Comparison of ENCODE assay signal across 8 cellular contexts in the genomic region with DNA sequence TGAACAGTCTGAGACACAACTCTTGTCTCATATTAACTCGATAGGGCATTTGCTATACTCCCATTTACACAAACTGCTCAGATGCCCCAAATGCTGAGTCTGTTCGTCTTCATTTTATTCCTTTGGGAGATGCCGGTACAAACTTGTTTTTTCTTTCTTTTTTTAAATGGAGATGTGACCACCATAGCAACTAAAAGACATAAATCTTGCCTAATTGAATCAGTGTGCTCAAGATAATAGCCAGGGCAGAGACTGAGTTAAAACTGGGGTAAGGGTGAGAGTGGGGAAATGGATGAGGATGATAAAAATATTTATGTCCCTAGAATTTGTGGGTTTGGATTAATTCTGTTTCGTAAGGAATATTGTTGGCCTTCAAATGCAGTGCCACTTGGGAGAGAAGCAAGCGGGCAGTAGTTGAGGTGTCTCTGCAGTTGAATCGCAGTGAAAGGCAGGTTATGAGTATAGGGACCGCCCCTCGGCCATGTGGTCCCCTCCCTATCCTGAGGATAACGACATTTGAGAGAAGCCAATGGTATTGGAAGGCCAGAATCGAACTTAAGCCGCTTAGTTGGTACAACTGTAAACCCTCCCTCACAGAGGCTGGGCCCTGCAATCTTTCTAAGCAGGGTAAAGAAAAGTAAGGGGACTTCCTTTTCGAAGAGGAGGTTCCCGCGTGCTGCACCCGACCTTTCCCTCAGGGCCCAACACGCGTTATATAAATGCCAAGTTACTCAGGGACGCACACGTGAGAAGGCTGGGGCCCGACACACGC. TPM values are rescaled to one million over a fixed set of nuclear protein-coding genes. Genes with fewer than 3 reads are reported as not detected.
A peak's percentile ranks its signal among the peaks of the same experiment; 100 is the strongest.
DNase-seq lines count a peak whose midpoint lies in the region; ATAC-seq and TF ChIP-seq lines count a peak whose summit lies in the region.

No MANE protein-coding gene starts in this region.

- intact Hi-C loops in lower leg skin (cut with DNase I; ENCODE audit: low total_unique reads) = no loop called here

- no peaks in the 10 kb centered on the region for H3K9me3 Mint-ChIP-seq in stimulated activated memory B cell treated with anti-CD40 and anti-IgM and Interleukin-4, amounts not matched to agents 10 μg/mL and 1 μg/mL and 100 μg/mL, for 72 hours

- peaks cover 15% of the 10 kb centered on the region for H3K4me1 Mint-ChIP-seq in stimulated activated memory B cell treated with anti-CD40 and anti-IgM and Interleukin-4, amounts not matched to agents 10 μg/mL and 1 μg/mL and 100 μg/mL, for 72 hours

- H3K27me3 Mint-ChIP-seq in stimulated activated memory B cell treated with anti-CD40 and anti-IgM and Interleukin-4, amounts not matched to agents 10 μg/mL and 1 μg/mL and 100 μg/mL, for 72 hours = no peaks in the 10 kb centered on the region

- H3K27ac Mint-ChIP-seq in stimulated activated memory B cell treated with anti-CD40 and anti-IgM and Interleukin-4, amounts not matched to agents 10 μg/mL and 1 μg/mL and 100 μg/mL, for 72 hours = peak overlapping the region; percentile 83

- H3K4me3 Mint-ChIP-seq in stimulated activated memory B cell treated with anti-CD40 and anti-IgM and Interleukin-4, amounts not matched to agents 10 μg/mL and 1 μg/mL and 100 μg/mL, for 72 hours = peak overlapping the region; percentile 79

- H3K4me3 ChIP-seq in choroid plexus epithelial cell (ENCODE audit: low read depth, low read length) (peak overlapping the region; percentile 94), lower leg skin (ENCODE audit: low read depth, poor library complexity, severe bottlenecking) (peak overlapping the region; percentile 79)

- 13 to 31% methylated on average over 13 to 21 of the region's 21 CpGs for WGBS in lower leg skin, 2 donors

- DNase-seq in GM13977 (ENCODE audit: low spot score) = peak; percentile 61
- peak; percentile 77 for DNase-seq in NCI-H1092 treated with DMSO at 0.1 percent for 48 hours (lab: John Stamatoyannopoulos, UW)
- peak; percentile 34 for DNase-seq in T follicular helper cell (ENCODE audit: low read depth)
- DNase-seq in choroid plexus epithelial cell (ENCODE audit: low read depth) = peak; percentile 35
- no peak for DNase-seq in lower leg skin (ENCODE audit: low spot score in 2 of 2)
- no peak for DNase-seq in NCI-H128 (lab: John Stamatoyannopoulos, UW; ENCODE audit: unreplicated experiment)

- in situ Hi-C loops in GM13977 (cut with MboI; ENCODE audit: low pct_unique_long_range_greater_than_20kb, low sequenced_read_pairs, unreplicated experiment) = loop anchor here (25.0 kb wide), 1 partner anchor 239 kb away; no protein-coding TSS in a partner anchor

- no peak for TF ChIP-seq POLR2A in lower leg skin (IDR thresholded peaks at IDR 0.05)

- H3K36me3 Mint-ChIP-seq in stimulated activated memory B cell treated with anti-CD40 and anti-IgM and Interleukin-4, amounts not matched to agents 10 μg/mL and 1 μg/mL and 100 μg/mL, for 72 hours = no peaks in the 10 kb centered on the region

- ATAC-seq in HG02623 (IDR thresholded peaks at IDR 0.05; ENCODE audit: unreplicated experiment) = peak; percentile 21
- peak; percentile 83 for ATAC-seq in stimulated activated memory B cell treated with anti-CD40 and anti-IgM and Interleukin-4, amounts not matched to agents 10 μg/mL and 1 μg/mL and 100 μg/mL, for 72 hours

- TF ChIP-seq CTCF in GM13977 (IDR thresholded peaks at IDR 0.05; ENCODE audit: extremely low read depth, insufficient read depth, missing control alignments) (no peak), choroid plexus epithelial cell (conservative IDR thresholded peaks at IDR 0.05; ENCODE audit: low read depth, low read length) (no peak), lower leg skin (IDR thresholded peaks at IDR 0.05) (no peak)

RNA-seq across cellular contexts. Expression of gene LRRC8B, which starts 0.8 kb away (rescaled TPM):
- total RNA-seq in lower leg skin = 10 to 100 TPM; 12.2 to 26.2 (median 13.1) TPM

Comparison
In these comparisons a context has a peak if more than half of its experiments do, and no peak if none do; other contexts are left out.
1. DNase-seq: peak in GM13977 (single experiment), NCI-H1092 treated with DMSO at 0.1 percent for 48 hours (single experiment), T follicular helper cell (single experiment) and choroid plexus epithelial cell (single experiment); none in lower leg skin (0 of 2) and NCI-H128 (single experiment).